8 cellular contexts compared by ENCODE assay signal in genomic region chr14:76924363-76925151, GRCh38.
DNase-seq lines count a peak whose midpoint lies in the region; ATAC-seq, FAIRE-seq and TF ChIP-seq lines count a peak whose summit lies in the region.

No MANE protein-coding gene starts in this region.

- FAIRE-seq in frontal cortex (lab: Jason Lieb, UNC): no peak

- H4K20me1 ChIP-seq in fibroblast of lung (ENCODE audit: control insufficient read depth, extremely low read depth, insufficient read depth, low read length): no peaks in the 10 kb centered on the region

- 39% methylated on average over 4 to 8 of the region's 18 CpGs for WGBS in esophagus squamous epithelium, 2 donors

- H2AFZ ChIP-seq in fibroblast of lung (ENCODE audit: low read length): no peak overlapping the region

- peak; percentile 51 for DNase-seq in activated naive CD4-positive, alpha-beta T cell treated with Interleukin-2 at 50 U/mL for 16 hours
- no peak for DNase-seq in activated naive CD4-positive, alpha-beta T cell (lab: John Stamatoyannopoulos, UW)
- no peak for DNase-seq in RWPE2 (ENCODE audit: low spot score)
- peak; percentile 26 to 40 for DNase-seq in fibroblast of lung (ENCODE audit: low read depth in 2 of 2)
- peak in 4 of 6 experiments; percentile 26 to 53 (median 41) for DNase-seq in stimulated activated naive CD4-positive, alpha-beta T cell (lab: John Stamatoyannopoulos, UW)
- no peak for DNase-seq in esophagus squamous epithelium (lab: John Stamatoyannopoulos, UW)
- DNase-seq in frontal cortex (ENCODE audit: low spot score in 2 of 2): no peak

- TF ChIP-seq POLR2A in esophagus squamous epithelium (IDR thresholded peaks at IDR 0.05): no peak

- H3K36me3 ChIP-seq in RWPE2 (ENCODE audit: low read depth) (no peaks in the 10 kb centered on the region), fibroblast of lung (ENCODE audit: control insufficient read depth, insufficient read depth, low read length) (no peaks in the 10 kb centered on the region), esophagus squamous epithelium (no peaks in the 10 kb centered on the region)

- no peak for TF ChIP-seq CTCF in RWPE2 (IDR thresholded peaks at IDR 0.05; ENCODE audit: poor library complexity, severe bottlenecking)
- no peak for TF ChIP-seq CTCF in fibroblast of lung (conservative IDR thresholded peaks at IDR 0.05 in 1 of 2, IDR thresholded peaks at IDR 0.05 in 1 of 2; ENCODE audit: low read depth in 1 of 2, low read length in 2 of 2)
- TF ChIP-seq CTCF in esophagus squamous epithelium (IDR thresholded peaks at IDR 0.05): no peak

- H3K4me2 ChIP-seq in fibroblast of lung (ENCODE audit: extremely low read depth, insufficient read depth, low read length): no peak overlapping the region

- ATAC-seq in RWPE2 (ENCODE audit: low read depth): peak; percentile 9; the same call in 1 of the 3 replicates
- no peak for ATAC-seq in GM18873 (IDR thresholded peaks at IDR 0.05; ENCODE audit: low FRiP score, unreplicated experiment)

- no peaks in the 10 kb centered on the region for H3K79me2 ChIP-seq in fibroblast of lung (ENCODE audit: control insufficient read depth, insufficient read depth, low read length)

- intact Hi-C loops in esophagus squamous epithelium (cut with DNase I): no loop called here

- H3K27me3 ChIP-seq in RWPE2 (ENCODE audit: insufficient read depth, poor library complexity, severe bottlenecking) (no peaks in the 10 kb centered on the region), fibroblast of lung (ENCODE audit: control insufficient read depth, insufficient read depth, low read length) (no peaks in the 10 kb centered on the region), esophagus squamous epithelium (no peaks in the 10 kb centered on the region)

- no peaks in the 10 kb centered on the region for H3K9me3 ChIP-seq in RWPE2 (ENCODE audit: severe bottlenecking)
- H3K9me3 ChIP-seq in fibroblast of lung (ENCODE audit: control insufficient read depth, insufficient read depth, low read depth, low read length): no peaks in the 10 kb centered on the region
- H3K9me3 ChIP-seq in esophagus squamous epithelium: no peaks in the 10 kb centered on the region

- peaks cover 8% of the 10 kb centered on the region for H3K4me1 ChIP-seq in RWPE2 (ENCODE audit: insufficient read depth, poor library complexity, severe bottlenecking)
- peaks cover 22% of the 10 kb centered on the region for H3K4me1 ChIP-seq in fibroblast of lung (ENCODE audit: control insufficient read depth, extremely low read depth, insufficient read depth, low read length)
- peaks cover 18 to 59% (median 28%) of the 10 kb centered on the region in 3 donors for H3K4me1 ChIP-seq in esophagus squamous epithelium

- H3K27ac ChIP-seq in RWPE2 (ENCODE audit: poor library complexity, severe bottlenecking): no peak overlapping the region
- no peak overlapping the region for H3K27ac ChIP-seq in fibroblast of lung (ENCODE audit: insufficient read depth, low read length)
- H3K27ac ChIP-seq in esophagus squamous epithelium: no peak overlapping the region

- H3K9ac ChIP-seq in fibroblast of lung (ENCODE audit: insufficient read depth, low read length): no peak overlapping the region

- H3K4me3 ChIP-seq in RWPE2 (ENCODE audit: severe bottlenecking) (no peak overlapping the region), fibroblast of lung (replicated peaks in 1 of 4; ENCODE audit: control extremely low read depth in 1 of 4, insufficient read depth in 1 of 4, low read depth in 3 of 4, low read length in 4 of 4) (no peak overlapping the region), esophagus squamous epithelium (no peak overlapping the region)

Comparison
In these comparisons a context has a peak if more than half of its experiments do, and no peak if none do; other contexts are left out.
1. DNase-seq: peak in activated naive CD4-positive, alpha-beta T cell treated with Interleukin-2 at 50 U/mL for 16 hours (single experiment), fibroblast of lung (2 of 2) and stimulated activated naive CD4-positive, alpha-beta T cell (4 of 6); none in activated naive CD4-positive, alpha-beta T cell (0 of 4), RWPE2 (single experiment), esophagus squamous epithelium (single experiment) and frontal cortex (0 of 2).